Comparison of ENCODE assay signal across 20 cellular contexts in the genomic region with DNA sequence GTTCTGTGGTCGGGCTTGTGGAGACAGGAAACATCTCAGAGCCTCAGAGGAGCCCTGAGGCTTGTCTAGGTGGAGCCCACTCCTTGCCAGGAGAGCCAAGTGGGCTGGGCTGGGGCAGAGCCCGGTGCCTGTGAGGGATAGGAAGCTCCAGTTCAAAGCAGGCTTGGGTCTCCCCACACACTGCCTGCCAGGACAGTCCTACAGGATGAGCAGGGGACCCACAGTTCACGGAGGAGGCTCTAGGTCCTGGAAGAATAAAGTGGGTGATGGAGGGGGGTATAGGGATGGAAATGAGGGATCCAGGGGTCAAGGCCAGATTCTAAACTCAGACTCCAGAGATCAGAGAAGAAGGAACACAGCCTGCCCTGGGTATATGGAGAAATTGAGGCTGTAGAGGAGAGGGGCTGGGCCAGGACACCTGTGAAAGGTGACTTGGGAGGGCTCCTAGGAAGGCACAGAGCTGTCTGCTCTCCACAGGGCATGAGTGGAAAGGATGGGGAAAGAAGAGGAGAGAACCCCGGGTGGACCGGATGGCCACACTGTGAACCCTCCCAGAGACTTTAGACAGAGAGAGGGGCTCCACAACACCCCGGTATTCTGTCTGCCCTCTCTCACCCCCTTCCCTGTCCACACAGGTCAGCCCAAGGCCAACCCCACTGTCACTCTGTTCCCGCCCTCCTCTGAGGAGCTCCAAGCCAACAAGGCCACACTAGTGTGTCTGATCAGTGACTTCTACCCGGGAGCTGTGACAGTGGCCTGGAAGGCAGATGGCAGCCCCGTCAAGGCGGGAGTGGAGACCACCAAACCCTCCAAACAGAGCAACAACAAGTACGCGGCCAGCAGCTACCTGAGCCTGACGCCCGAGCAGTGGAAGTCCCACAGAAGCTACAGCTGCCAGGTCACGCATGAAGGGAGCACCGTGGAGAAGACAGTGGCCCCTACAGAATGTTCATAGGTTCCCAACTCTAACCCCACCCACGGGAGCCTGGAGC. TPM values are rescaled to one million over a fixed set of nuclear protein-coding genes. Genes with fewer than 3 reads are reported as not detected.
DNase-seq lines count a peak whose midpoint lies in the region; ATAC-seq and TF ChIP-seq lines count a peak whose summit lies in the region.
"Had no signal": no experiment of that assay in that cellular context is flagged by ENCODE, and none has a peak within 500 bp of the region (broad histone marks: within the 10 kb centered on the region; RNA-seq: fewer than 3 reads in every experiment).

No MANE protein-coding gene starts in this region.

- H3K79me2 ChIP-seq in KMS-11 (ENCODE audit: insufficient read depth, low read depth): peaks cover 4% of the 10 kb centered on the region; the same call in 1 of the 2 replicates

- H3K4me3 Mint-ChIP-seq in activated T-cell treated with anti-CD3 and anti-CD28 coated beads, Interleukin-2, amount 50 U/mL, for 24 hours: no peak overlapping the region
- peak overlapping the region; percentile 60 to 68 for H3K4me3 Mint-ChIP-seq in stimulated activated naive B cell treated with anti-CD40 and anti-IgM and Interleukin-4, amounts not matched to agents 10 μg/mL and 1 μg/mL and 100 μg/mL, for 72 hours

- H2BK5ac ChIP-seq in mesenchymal stem cell (ENCODE audit: low read depth, low read length, poor library complexity, severe bottlenecking): no peak overlapping the region

- no peaks in the 10 kb centered on the region for H3K9me3 ChIP-seq in mesenchymal stem cell (ENCODE audit: control insufficient read depth, low read length)
- H3K9me3 ChIP-seq: A549, Peyer's patch had no signal

- H3K4ac ChIP-seq in mesenchymal stem cell (ENCODE audit: low read depth in 1 of 2, low read length in 2 of 2): no peak overlapping the region

- H3K27ac Mint-ChIP-seq in activated T-cell treated with anti-CD3 and anti-CD28 coated beads, Interleukin-2, amount 50 U/mL, for 24 hours: no peak overlapping the region
- H3K27ac Mint-ChIP-seq in stimulated activated naive B cell treated with anti-CD40 and anti-IgM and Interleukin-4, amounts not matched to agents 10 μg/mL and 1 μg/mL and 100 μg/mL, for 72 hours: peak overlapping the region; percentile 94
- H3K27ac Mint-ChIP-seq: neural progenitor cell had no signal

- H2BK120ac ChIP-seq in mesenchymal stem cell (ENCODE audit: low read depth, low read length): no peak overlapping the region

- no peak for TF ChIP-seq CTCF in KMS-11 (conservative IDR thresholded peaks at IDR 0.05; ENCODE audit: low read depth, low read length)

- ATAC-seq in stimulated activated naive B cell treated with anti-CD40 and anti-IgM and Interleukin-4, amounts not matched to agents 10 μg/mL and 1 μg/mL and 100 μg/mL, for 72 hours (replicated peaks): peak; percentile 30 to 35
- ATAC-seq: A549 had no signal

- H4K20me1 ChIP-seq in KMS-11 (ENCODE audit: insufficient read depth): no peaks in the 10 kb centered on the region

- no peaks in the 10 kb centered on the region for H3K36me3 Mint-ChIP-seq in activated T-cell treated with anti-CD3 and anti-CD28 coated beads, Interleukin-2, amount 50 U/mL, for 24 hours (ENCODE audit: low read depth)
- peaks cover 4 to 14% of the 10 kb centered on the region in 2 donors for H3K36me3 Mint-ChIP-seq in stimulated activated naive B cell treated with anti-CD40 and anti-IgM and Interleukin-4, amounts not matched to agents 10 μg/mL and 1 μg/mL and 100 μg/mL, for 72 hours
- H3K36me3 Mint-ChIP-seq: neural progenitor cell had no signal

- H3K4me1 ChIP-seq in KMS-11 (ENCODE audit: low read depth, poor library complexity, severe bottlenecking): peaks cover 33% of the 10 kb centered on the region
- H3K4me1 ChIP-seq in mesenchymal stem cell (ENCODE audit: control insufficient read depth, insufficient read depth, low read depth, low read length): no peaks in the 10 kb centered on the region
- H3K4me1 ChIP-seq: A549, neural progenitor cell, Peyer's patch had no signal

- H2BK12ac ChIP-seq in mesenchymal stem cell (ENCODE audit: low read length in 2 of 2): no peak overlapping the region

- H3K36me3 ChIP-seq in KMS-11 (ENCODE audit: insufficient read depth): no peaks in the 10 kb centered on the region
- no peaks in the 10 kb centered on the region for H3K36me3 ChIP-seq in mesenchymal stem cell (ENCODE audit: control insufficient read depth in 1 of 2, insufficient read depth in 2 of 2, low read depth in 1 of 2, low read length in 2 of 2)
- H3K36me3 ChIP-seq: neural progenitor cell, Peyer's patch, WERI-Rb-1 had no signal

- H4K8ac ChIP-seq in mesenchymal stem cell (ENCODE audit: low read length): no peak overlapping the region

- H3K4me2 ChIP-seq in KMS-11: no peak overlapping the region
- no peak overlapping the region for H3K4me2 ChIP-seq in mesenchymal stem cell (ENCODE audit: low read length, poor library complexity, severe bottlenecking)
- H3K4me2 ChIP-seq: A549, neural progenitor cell had no signal

- H3K27me3 Mint-ChIP-seq in activated T-cell treated with anti-CD3 and anti-CD28 coated beads, Interleukin-2, amount 50 U/mL, for 24 hours: peaks cover 20% of the 10 kb centered on the region
- no peaks in the 10 kb centered on the region for H3K27me3 Mint-ChIP-seq in stimulated activated naive B cell treated with anti-CD40 and anti-IgM and Interleukin-4, amounts not matched to agents 10 μg/mL and 1 μg/mL and 100 μg/mL, for 72 hours

- H3K27me3 ChIP-seq in KMS-11 (ENCODE audit: insufficient read depth, low read depth): no peaks in the 10 kb centered on the region; the same call in 1 of the 2 replicates
- peaks cover 3 to 72% of the 10 kb centered on the region in 2 experiments for H3K27me3 ChIP-seq in mesenchymal stem cell (ENCODE audit: control insufficient read depth in 1 of 2, insufficient read depth in 1 of 2, low read length in 2 of 2)
- H3K27me3 ChIP-seq: Peyer's patch had no signal

- H2BK15ac ChIP-seq in mesenchymal stem cell (ENCODE audit: low read depth, poor library complexity, severe bottlenecking): no peak overlapping the region

- H3K79me1 ChIP-seq in mesenchymal stem cell (replicated peaks; ENCODE audit: low read length, poor library complexity, severe bottlenecking): no peaks in the 10 kb centered on the region

- no peaks in the 10 kb centered on the region for H3K9me3 Mint-ChIP-seq in activated T-cell treated with anti-CD3 and anti-CD28 coated beads, Interleukin-2, amount 50 U/mL, for 24 hours
- no peaks in the 10 kb centered on the region for H3K9me3 Mint-ChIP-seq in stimulated activated naive B cell treated with anti-CD40 and anti-IgM and Interleukin-4, amounts not matched to agents 10 μg/mL and 1 μg/mL and 100 μg/mL, for 72 hours
- H3K9me3 Mint-ChIP-seq: neural progenitor cell had no signal

- peak; percentile 5 for DNase-seq in activated T-cell treated with anti-CD3 and anti-CD28 coated beads, Interleukin-2, amount 50 U/mL, for 1 hour
- DNase-seq in activated T-cell treated with anti-CD3 and anti-CD28 coated beads, Interleukin-2, amount 50 U/mL, for 24 hours: no peak
- DNase-seq in mesenchymal stem cell: no peak
- no peak for DNase-seq in stimulated activated naive B cell treated with anti-CD40 and anti-IgM and Interleukin-4, amounts not matched to agents 10 μg/mL and 1 μg/mL and 100 μg/mL, for 72 hours
- no peak for DNase-seq in cortex of kidney (lab: John Stamatoyannopoulos, UW)
- no peak for DNase-seq in GM19240 (ENCODE audit: insufficient read length, low spot score)
- DNase-seq in SHP77 treated with DMSO at 0.1 percent for 48 hours (lab: John Stamatoyannopoulos, UW): no peak
- DNase-seq: amniotic stem cell, C1 segment of cervical spinal cord, Kasumi-1, NCI-H1092, NCI-H2081, NCI-H446, WERI-Rb-1 had no signal

- H3K27ac ChIP-seq in KMS-11 (peak overlapping the region; percentile 40), mesenchymal stem cell (ENCODE audit: low read length, poor library complexity, severe bottlenecking) (no peak overlapping the region)
- H3K27ac ChIP-seq: A549, neural progenitor cell, WERI-Rb-1 had no signal

- H3K18ac ChIP-seq in mesenchymal stem cell (ENCODE audit: low read depth in 1 of 2, low read length in 2 of 2): no peak overlapping the region

- H2AK5ac ChIP-seq in mesenchymal stem cell (ENCODE audit: low read length, severe bottlenecking): no peak overlapping the region

- H3K9ac ChIP-seq in KMS-11: no peak overlapping the region
- no peak overlapping the region for H3K9ac ChIP-seq in mesenchymal stem cell (ENCODE audit: low read length)
- H3K9ac ChIP-seq: neural progenitor cell had no signal

- H2AFZ ChIP-seq in KMS-11 (ENCODE audit: low read depth) (no peak overlapping the region), mesenchymal stem cell (ENCODE audit: low read depth, low read length) (no peak overlapping the region)
- H2AFZ ChIP-seq: neural progenitor cell had no signal

- H3K4me1 Mint-ChIP-seq in activated T-cell treated with anti-CD3 and anti-CD28 coated beads, Interleukin-2, amount 50 U/mL, for 24 hours (ENCODE audit: low read depth): no peaks in the 10 kb centered on the region
- H3K4me1 Mint-ChIP-seq in stimulated activated naive B cell treated with anti-CD40 and anti-IgM and Interleukin-4, amounts not matched to agents 10 μg/mL and 1 μg/mL and 100 μg/mL, for 72 hours: peaks cover 68 to 75% of the 10 kb centered on the region in 2 donors
- H3K4me1 Mint-ChIP-seq: neural progenitor cell had no signal

- H3K23ac ChIP-seq in mesenchymal stem cell (ENCODE audit: low read length in 2 of 2): no peak overlapping the region

- no peak overlapping the region for H3K14ac ChIP-seq in mesenchymal stem cell (ENCODE audit: low read length in 2 of 2)

- peak overlapping the region; percentile 58 for H4K91ac ChIP-seq in mesenchymal stem cell (ENCODE audit: low read length)

- WGBS in mesenchymal stem cell: 63% methylated on average over 17 of the region's 17 CpGs

- H3K4me3 ChIP-seq in KMS-11 (IDR thresholded peaks at IDR 0.05; ENCODE audit: insufficient read depth, low read depth, low read length) (no peak overlapping the region), mesenchymal stem cell (ENCODE audit: insufficient read depth in 1 of 2, low read depth in 1 of 2, low read length in 2 of 2) (no peak overlapping the region)
- H3K4me3 ChIP-seq: A549, neural progenitor cell had no signal

RNA-seq across cellular contexts. Expression of a gene that starts 7.4 kb away (rescaled TPM):
- not detected for polyA plus RNA-seq in mesenchymal stem cell (2013, experiment 1 of 2)
- not detected for polyA plus RNA-seq in mesenchymal stem cell (2013, experiment 2 of 2)
- polyA plus RNA-seq: A549, endothelial cell of umbilical vein, H1 had no signal
